8 cellular contexts compared by ENCODE assay signal in genomic region chr9:27333241-27334052, GRCh38. TPM values are rescaled to one million over a fixed set of nuclear protein-coding genes. Genes with fewer than 3 reads are reported as not detected.
DNase-seq lines count a peak whose midpoint lies in the region; TF ChIP-seq lines count a peak whose summit lies in the region.

No MANE protein-coding gene starts in this region.

- H2AFZ ChIP-seq in SU-DHL-6 (ENCODE audit: low read depth, low read length, severe bottlenecking) (no peak overlapping the region), hepatocyte (no peak overlapping the region)

- peak; percentile 87 for TF ChIP-seq CTCF in GM12872 (IDR thresholded peaks at IDR 0.05; ENCODE audit: insufficient read depth, low read depth, low read length)
- TF ChIP-seq CTCF in HFF-Myc (IDR thresholded peaks at IDR 0.05; ENCODE audit: low read depth, low read length, missing control alignments): peak; percentile 72
- TF ChIP-seq CTCF in NB4 (IDR thresholded peaks at IDR 0.05; ENCODE audit: low read depth, low read length): peak; percentile 97
- TF ChIP-seq CTCF in SU-DHL-6 (IDR thresholded peaks at IDR 0.05; ENCODE audit: insufficient read depth, low read length, poor library complexity, severe bottlenecking): peak; percentile 55
- peak; percentile 90 for TF ChIP-seq CTCF in hepatocyte (IDR thresholded peaks at IDR 0.05; ENCODE audit: poor library complexity)

- H3K9me3 ChIP-seq in SU-DHL-6 (ENCODE audit: insufficient read depth, low read length) (no peaks in the 10 kb centered on the region), hepatocyte (ENCODE audit: low read depth) (no peaks in the 10 kb centered on the region)

- H3K9me2 ChIP-seq in SU-DHL-6 (replicated peaks; ENCODE audit: insufficient read depth, low read length): no peaks in the 10 kb centered on the region
- no peaks in the 10 kb centered on the region for H3K9me2 ChIP-seq in hepatocyte (replicated peaks; ENCODE audit: insufficient read depth)

- WGBS in hepatocyte (ENCODE audit: low lambda C conversion rate, missing lambda C conversion rate): 31% methylated on average over 7 of the region's 7 CpGs

- H3K27me3 ChIP-seq in SU-DHL-6 (ENCODE audit: low read length): no peaks in the 10 kb centered on the region
- no peaks in the 10 kb centered on the region for H3K27me3 ChIP-seq in hepatocyte

- H3K4me2 ChIP-seq in SU-DHL-6 (ENCODE audit: low read depth, low read length, poor library complexity, severe bottlenecking): no peak overlapping the region
- H3K4me2 ChIP-seq in hepatocyte: peak overlapping the region; percentile 17

- H3K9ac ChIP-seq in SU-DHL-6 (ENCODE audit: low read length): no peak overlapping the region

- peaks cover 10% of the 10 kb centered on the region for H3K4me1 ChIP-seq in hepatocyte (ENCODE audit: insufficient read depth)

- H4K20me1 ChIP-seq in SU-DHL-6 (ENCODE audit: low read depth, low read length) (no peaks in the 10 kb centered on the region), hepatocyte (ENCODE audit: insufficient read depth, poor library complexity, severe bottlenecking) (no peaks in the 10 kb centered on the region)

- H3F3A ChIP-seq in SU-DHL-6 (ENCODE audit: insufficient read depth): no peaks in the 10 kb centered on the region

- H3K36me3 ChIP-seq in SU-DHL-6 (ENCODE audit: low read length): no peaks in the 10 kb centered on the region
- no peaks in the 10 kb centered on the region for H3K36me3 ChIP-seq in hepatocyte (replicated peaks; ENCODE audit: insufficient read depth, low read depth)

- H3K27ac ChIP-seq in SU-DHL-6 (ENCODE audit: low read depth, low read length) (no peak overlapping the region), hepatocyte (peak overlapping the region; percentile 40)

- TF ChIP-seq POLR2A in NB4 (IDR thresholded peaks at IDR 0.05; ENCODE audit: extremely low read depth, insufficient read length): no peak

- DNase-seq in HFF-Myc (ENCODE audit: extremely low read depth, low read depth) (peak; percentile 45), NB4 (ENCODE audit: low read depth) (peak; percentile 82), astrocyte of the hippocampus (ENCODE audit: low read depth, low spot score) (peak; percentile 89), hepatocyte (ENCODE audit: low spot score) (peak; percentile 84), skeletal muscle cell (ENCODE audit: low read depth) (peak; percentile 28), NK-92 (lab: John Stamatoyannopoulos, UW; ENCODE audit: unreplicated experiment) (no peak)

- H3K4me3 ChIP-seq in HFF-Myc (replicated peaks; ENCODE audit: low read depth, low read length): no peak overlapping the region
- no peak overlapping the region for H3K4me3 ChIP-seq in NB4 (ENCODE audit: low read depth, low read length)
- H3K4me3 ChIP-seq in SU-DHL-6 (ENCODE audit: insufficient read depth, low read length, poor library complexity, severe bottlenecking): no peak overlapping the region
- H3K4me3 ChIP-seq in hepatocyte: no peak overlapping the region
- no peak overlapping the region for H3K4me3 ChIP-seq in skeletal muscle cell (ENCODE audit: low read depth, low read length)

- H3K79me2 ChIP-seq in SU-DHL-6 (ENCODE audit: insufficient read depth, low read length) (no peaks in the 10 kb centered on the region), hepatocyte (peaks cover 3% of the 10 kb centered on the region)

RNA-seq across cellular contexts. Expression of gene EQTN, which starts 36.5 kb away (rescaled TPM):
- 1.1 TPM in 1 of 2 replicates, not detected in the other for total RNA-seq in hepatocyte
- not detected in 2 replicates for polyA plus RNA-seq in hepatocyte
